In the genomic region with DNA sequence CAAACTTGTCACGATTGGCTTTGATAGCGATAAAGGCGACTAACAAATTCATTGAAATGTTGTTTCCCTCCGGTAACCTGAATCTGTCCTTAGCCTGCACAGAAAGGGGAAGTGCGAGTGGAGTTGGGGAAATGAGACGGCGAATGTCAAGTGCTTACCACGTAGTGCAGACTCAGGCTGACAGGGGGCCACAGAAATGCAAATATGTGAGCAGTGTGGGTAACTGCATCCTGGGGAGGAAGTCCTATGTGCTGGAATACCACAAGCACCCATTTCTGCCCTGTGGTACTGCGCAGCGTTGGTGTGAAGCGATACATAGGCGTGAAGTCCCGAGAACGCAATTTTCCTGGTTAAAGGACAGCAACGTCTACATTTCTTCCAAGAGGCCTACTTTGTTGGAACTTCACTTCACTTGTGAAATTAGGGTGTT, we compare ENCODE assay signal across 8 cellular contexts. TPM values are rescaled to one million over a fixed set of nuclear protein-coding genes. Genes with fewer than 3 reads are reported as not detected.
DNase-seq lines count a peak whose midpoint lies in the region; ATAC-seq, FAIRE-seq and TF ChIP-seq lines count a peak whose summit lies in the region.

No MANE protein-coding gene starts in this region.

- H3K9me3 Mint-ChIP-seq in activated CD8-positive, alpha-beta memory T cell treated with anti-CD3 and anti-CD28 coated beads, Interleukin-2, amount 10 ng/mL, durations not matched to agents 7 days and 5 days (ENCODE audit: low read depth), result no peaks in the 10 kb centered on the region

- peak; percentile 96 for TF ChIP-seq POLR2A in GM12892 (IDR thresholded peaks at IDR 0.05; ENCODE audit: low read depth, low read length)
- TF ChIP-seq POLR2A in endothelial cell of umbilical vein (IDR thresholded peaks at IDR 0.05; ENCODE audit: low read depth, low read length), result no peak

- peak overlapping the region; percentile 64 to 96 (median 85) for H3K4me3 ChIP-seq in endothelial cell of umbilical vein (replicated peaks in 1 of 3; ENCODE audit: insufficient read depth in 1 of 3, low read depth in 1 of 3, low read length in 3 of 3)

- H3K27ac Mint-ChIP-seq in activated CD8-positive, alpha-beta memory T cell treated with anti-CD3 and anti-CD28 coated beads, Interleukin-2, amount 10 ng/mL, durations not matched to agents 7 days and 5 days, result peak overlapping the region; percentile 99

- H3K9me3 ChIP-seq in endothelial cell of umbilical vein (replicated peaks; ENCODE audit: control insufficient read depth, insufficient read depth, low read length), result no peaks in the 10 kb centered on the region

- peaks cover 39% of the 10 kb centered on the region for H3K4me1 Mint-ChIP-seq in activated CD8-positive, alpha-beta memory T cell treated with anti-CD3 and anti-CD28 coated beads, Interleukin-2, amount 10 ng/mL, durations not matched to agents 7 days and 5 days

- peaks cover 27% of the 10 kb centered on the region for H3K79me2 ChIP-seq in endothelial cell of umbilical vein (ENCODE audit: control insufficient read depth, insufficient read depth, low read length)

- POLR2A ChIA-PET in endothelial cell of umbilical vein (lab: Charles Lee), result no interaction called here

- H3K27me3 ChIP-seq in endothelial cell of umbilical vein (ENCODE audit: control insufficient read depth in 2 of 2, insufficient read depth in 2 of 2, low read length in 2 of 2), result no peaks in the 10 kb centered on the region

- peak; percentile 59 for ATAC-seq in HG02852 (IDR thresholded peaks at IDR 0.05; ENCODE audit: unreplicated experiment)
- ATAC-seq in activated CD8-positive, alpha-beta memory T cell treated with anti-CD3 and anti-CD28 coated beads, Interleukin-2, amount 10 ng/mL, durations not matched to agents 7 days and 5 days, result peak; percentile 64

- peaks cover 15% of the 10 kb centered on the region for H3K36me3 Mint-ChIP-seq in activated CD8-positive, alpha-beta memory T cell treated with anti-CD3 and anti-CD28 coated beads, Interleukin-2, amount 10 ng/mL, durations not matched to agents 7 days and 5 days

- H3K27ac ChIP-seq in 22Rv1 (peak overlapping the region; percentile 90), endothelial cell of umbilical vein (ENCODE audit: insufficient read depth, low read depth, low read length) (peak overlapping the region; percentile 84)

- CTCF ChIA-PET in activated CD8-positive, alpha-beta memory T cell treated with anti-CD3 and anti-CD28 coated beads, Interleukin-2, amount 10 ng/mL, durations not matched to agents 7 days and 5 days (lab: Charles Lee), result interaction anchor here (1.2 to 1.6 kb wide), 4 partner anchors 39 to 145 kb away, joined by 3 to 5 read pairs (median 4); no protein-coding TSS in a partner anchor
- CTCF ChIA-PET in endothelial cell of umbilical vein (lab: Charles Lee), result interaction anchor here (3.1 kb wide), 1 partner anchor 39 kb away, joined by 9 read pairs; no protein-coding TSS in a partner anchor

- no peaks in the 10 kb centered on the region for H3K27me3 Mint-ChIP-seq in activated CD8-positive, alpha-beta memory T cell treated with anti-CD3 and anti-CD28 coated beads, Interleukin-2, amount 10 ng/mL, durations not matched to agents 7 days and 5 days

- H3K9me1 ChIP-seq in endothelial cell of umbilical vein (replicated peaks; ENCODE audit: control insufficient read depth, extremely low read depth, insufficient read depth, low read length), result no peaks in the 10 kb centered on the region

- peak overlapping the region; percentile 41 for H2AFZ ChIP-seq in endothelial cell of umbilical vein (ENCODE audit: low read depth, low read length)

- H3K9ac ChIP-seq in endothelial cell of umbilical vein (replicated peaks; ENCODE audit: extremely low read depth, insufficient read depth, low read length), result peak overlapping the region; percentile 91

- TF ChIP-seq CTCF in 22Rv1 (IDR thresholded peaks at IDR 0.05) (no peak), endothelial cell of umbilical vein (IDR thresholded peaks at IDR 0.05; ENCODE audit: extremely low read depth in 1 of 2, insufficient read depth in 1 of 2, low read depth in 1 of 2, low read length in 2 of 2) (peak in 1 of 2 donors; percentile 14)

- peaks cover 0 to 3% of the 10 kb centered on the region in 2 experiments for H3K36me3 ChIP-seq in endothelial cell of umbilical vein (ENCODE audit: control insufficient read depth in 2 of 2, extremely low read depth in 1 of 2, insufficient read depth in 2 of 2, low read length in 2 of 2)

- BruUV-seq in endothelial cell of umbilical vein (replicated peaks; lab: Mats Ljungman, UMichigan), result no TSS peak

- dilution Hi-C loops in endothelial cell of umbilical vein (cut with MboI; ENCODE audit: extremely low pct_ligation_motif_present, low sequenced_read_pairs), result no loop called here

- peaks cover 26% of the 10 kb centered on the region for H3K4me1 ChIP-seq in endothelial cell of umbilical vein (ENCODE audit: control insufficient read depth, extremely low read depth, insufficient read depth, low read length)

- H3K4me3 Mint-ChIP-seq in activated CD8-positive, alpha-beta memory T cell treated with anti-CD3 and anti-CD28 coated beads, Interleukin-2, amount 10 ng/mL, durations not matched to agents 7 days and 5 days, result peak overlapping the region; percentile 92

- FAIRE-seq in GM12892 (lab: Jason Lieb, UNC), result peak; percentile 99
- peak; percentile 93 for FAIRE-seq in endothelial cell of umbilical vein (lab: Jason Lieb, UNC)

- H3K4me2 ChIP-seq in endothelial cell of umbilical vein (ENCODE audit: insufficient read depth, low read length), result peak overlapping the region; percentile 92

- intact Hi-C loops in endothelial cell of umbilical vein (cut with micrococcal nuclease), result loop anchor here (1.0 kb wide), 1 partner anchor 144 kb away; no protein-coding TSS in a partner anchor

- DNase-seq in GM12892 (ENCODE audit: insufficient read length) (peak; percentile 65), NCI-H69 (lab: John Stamatoyannopoulos, UW) (peak; percentile 69), endothelial cell of umbilical vein (ENCODE audit: low read depth, low spot score) (peak; percentile 81), midbrain (lab: John Stamatoyannopoulos, UW) (peak; percentile 41)
- peak; percentile 80 for DNase-seq in activated CD8-positive, alpha-beta memory T cell treated with anti-CD3 and anti-CD28 coated beads, Interleukin-2, amount 10 ng/mL, durations not matched to agents 7 days and 5 days
- DNase-seq in stimulated activated CD8-positive, alpha-beta memory T cell treated with anti-CD3 and anti-CD28 coated beads, Interleukin-7, amount 100 ng/mL, for 4 hours (ENCODE audit: low read depth in 2 of 2), result peak; percentile 26 to 44

- H4K20me1 ChIP-seq in endothelial cell of umbilical vein (replicated peaks; ENCODE audit: control insufficient read depth, extremely low read depth, insufficient read depth, low read length), result no peaks in the 10 kb centered on the region

TF ChIP-seq in endothelial cell of umbilical vein, 7 proteins besides CTCF, POLR2A, EP300 and RAD21:
- no peak for TF ChIP-seq POLR2AphosphoS5 (IDR thresholded peaks at IDR 0.05; ENCODE audit: insufficient read depth, low read depth, low read length)
- TF ChIP-seq MAX (IDR thresholded peaks at IDR 0.05; ENCODE audit: insufficient read depth, insufficient read length), result no peak
- TF ChIP-seq MYC (IDR thresholded peaks at IDR 0.05; ENCODE audit: low read depth, low read length), result no peak
- no peak for TF ChIP-seq GATA2 (IDR thresholded peaks at IDR 0.05; ENCODE audit: insufficient read depth, insufficient read length, low read depth, low read length)
- no peak for TF ChIP-seq JUN (IDR thresholded peaks at IDR 0.05; ENCODE audit: borderline replicate concordance, insufficient read depth, insufficient read length, low read depth)
- no peak for TF ChIP-seq EZH2 (IDR thresholded peaks at IDR 0.05; ENCODE audit: borderline replicate concordance, low read depth, low read length, severe bottlenecking)
- TF ChIP-seq FOS (IDR thresholded peaks at IDR 0.05; ENCODE audit: borderline replicate concordance, insufficient read depth, low read length), result no peak

RNA-seq across cellular contexts. Expression of gene EIF4ENIF1, which starts 0.9 kb away (rescaled TPM):
- polyA plus RNA-seq in GM12892 (2012; ENCODE audit: missing spikeins), result 21.4 TPM
- total RNA-seq in activated CD8-positive, alpha-beta memory T cell treated with anti-CD3 and anti-CD28 coated beads, Interleukin-2, amount 10 ng/mL, durations not matched to agents 7 days and 5 days, result 10 to 100 TPM; 39.1 to 50.4 TPM
- total RNA-seq in endothelial cell of umbilical vein, result 36.6 and 38.7 TPM in 2 replicates
- polyA plus RNA-seq in endothelial cell of umbilical vein, result 22.4 and 22.8 TPM in 2 replicates
- 18.1 and 20.5 TPM in 2 replicates for polyA plus RNA-seq in endothelial cell of umbilical vein (2011; cell fraction: cytosol; rRNA removed)
- polyA plus RNA-seq in endothelial cell of umbilical vein (2011; cell fraction: nucleus; rRNA removed), result 45.8 and 59.5 TPM in 2 replicates
- 20.6 and 21.6 TPM in 2 replicates for polyA plus RNA-seq in endothelial cell of umbilical vein (2012)
- polyA minus RNA-seq in endothelial cell of umbilical vein, result 30.2 and 42.8 TPM in 2 replicates
- polyA minus RNA-seq in endothelial cell of umbilical vein (2011; cell fraction: cytosol; rRNA and poly(A)+ RNA removed), result 11.0 TPM
- 22.4 and 29.6 TPM in 2 replicates for polyA minus RNA-seq in endothelial cell of umbilical vein (2011; cell fraction: nucleus; rRNA and poly(A)+ RNA removed)

RNA-seq across cellular contexts. Expression of gene SFI1, which starts 5.8 kb away (rescaled TPM):
- polyA plus RNA-seq in GM12892 (2012; ENCODE audit: missing spikeins), result 89.0 TPM
- total RNA-seq in activated CD8-positive, alpha-beta memory T cell treated with anti-CD3 and anti-CD28 coated beads, Interleukin-2, amount 10 ng/mL, durations not matched to agents 7 days and 5 days, result 100 to 1,000 TPM; 150 to 192 TPM
- total RNA-seq in endothelial cell of umbilical vein, result 38.3 and 46.4 TPM in 2 replicates
- polyA plus RNA-seq in endothelial cell of umbilical vein, result 12.5 and 14.2 TPM in 2 replicates
- polyA plus RNA-seq in endothelial cell of umbilical vein (2011; cell fraction: cytosol; rRNA removed), result 7.5 and 9.0 TPM in 2 replicates
- 118 and 129 TPM in 2 replicates for polyA plus RNA-seq in endothelial cell of umbilical vein (2011; cell fraction: nucleus; rRNA removed)
- 10.9 and 13.4 TPM in 2 replicates for polyA plus RNA-seq in endothelial cell of umbilical vein (2012)
- polyA minus RNA-seq in endothelial cell of umbilical vein, result 30.2 and 38.8 TPM in 2 replicates
- 3.8 TPM for polyA minus RNA-seq in endothelial cell of umbilical vein (2011; cell fraction: cytosol; rRNA and poly(A)+ RNA removed)
- polyA minus RNA-seq in endothelial cell of umbilical vein (2011; cell fraction: nucleus; rRNA and poly(A)+ RNA removed), result 55.4 and 69.0 TPM in 2 replicates

Comparison
In these comparisons a context has a peak if more than half of its experiments do, and no peak if none do; other contexts are left out.
1. Peak in every context shown above with its lines: DNase-seq, ATAC-seq, H3K4me3 ChIP-seq and H3K27ac ChIP-seq.